17 cellular contexts compared by ENCODE assay signal in genomic region chr5:180823938-180824629, GRCh38. TPM values are rescaled to one million over a fixed set of nuclear protein-coding genes. Genes with fewer than 3 reads are reported as not detected.
DNase-seq lines count a peak whose midpoint lies in the region; TF ChIP-seq lines count a peak whose summit lies in the region.
"Had no signal": no experiment of that assay in that cellular context is flagged by ENCODE, and none has a peak within 500 bp of the region (broad histone marks: within the 10 kb centered on the region; RNA-seq: fewer than 3 reads in every experiment).

No MANE protein-coding gene starts in this region.

- no peaks in the 10 kb centered on the region for H3K9me2 ChIP-seq in PC-9 (ENCODE audit: insufficient read depth)

- peak; percentile 61 for DNase-seq in DMS 273 (lab: John Stamatoyannopoulos, UW; ENCODE audit: unreplicated experiment)
- DNase-seq in DMS 273 treated with DMSO at 0.1 percent for 48 hours (lab: John Stamatoyannopoulos, UW), result no peak
- DNase-seq in NCI-H82 treated with DMSO at 0.1 percent for 48 hours (lab: John Stamatoyannopoulos, UW; ENCODE audit: unreplicated experiment), result peak; percentile 56
- peak; percentile 66 for DNase-seq in left kidney (ENCODE audit: low read depth, low spot score)
- DNase-seq in stomach, result no peak
- no peak for DNase-seq in OCI-M1 (lab: John Stamatoyannopoulos, UW)
- no peak for DNase-seq in GM20000 (ENCODE audit: low spot score)
- DNase-seq in PC-9, result no peak
- DNase-seq: activated CD4-positive, alpha-beta memory T cell treated with anti-CD3 and anti-CD28 coated beads for 36 hours; COR-L47; cortex of kidney; hypothalamus; Karpas-422; NCI-H1048; NCI-H2081 had no signal

- BruUV-seq in PC-9 (replicated peaks; lab: Mats Ljungman, UMichigan), result no TSS peak

- H3K27me3 ChIP-seq in stomach, result no peaks in the 10 kb centered on the region
- H3K27me3 ChIP-seq in PC-9 (ENCODE audit: insufficient read depth, low read depth), result no peaks in the 10 kb centered on the region

- H3K4me3 ChIP-seq in stomach, result no peak overlapping the region
- no peak overlapping the region for H3K4me3 ChIP-seq in PC-9
- H3K4me3 ChIP-seq: thoracic aorta had no signal

- 62 to 73% (median 71%) methylated on average over 6 of the region's 6 CpGs for WGBS in stomach, 5 donors

- no peak overlapping the region for H3K4me2 ChIP-seq in PC-9

- peaks cover 10% of the 10 kb centered on the region; the same call in 1 of the 2 replicates for H3F3A ChIP-seq in PC-9 (ENCODE audit: insufficient read depth, low read depth)

- TF ChIP-seq CTCF in stomach (IDR thresholded peaks at IDR 0.05) (no peak), GM20000 (IDR thresholded peaks at IDR 0.05; ENCODE audit: extremely low read depth, missing control alignments) (no peak), PC-9 (conservative IDR thresholded peaks at IDR 0.05) (no peak)

- intact Hi-C loops in stomach (cut with DNase I; ENCODE audit: low total_unique reads), result no loop called here
- intact Hi-C loops in PC-9 (cut with micrococcal nuclease; ENCODE audit: unreplicated experiment), result no loop called here

- H4K20me1 ChIP-seq in PC-9 (ENCODE audit: insufficient read depth), result no peaks in the 10 kb centered on the region

- H3K79me2 ChIP-seq in PC-9 (ENCODE audit: low read depth), result no peaks in the 10 kb centered on the region

- peak overlapping the region in 3 of 5 donors; percentile 57 to 75 (median 60) for H3K27ac ChIP-seq in stomach
- H3K27ac ChIP-seq in PC-9, result no peak overlapping the region
- H3K27ac ChIP-seq: 22Rv1 had no signal

- POLR2A ChIA-PET in PC-9 (lab: Charles Lee; ENCODE audit: unreplicated experiment), result interaction anchor here (0.5 to 0.7 kb wide), 2 partner anchors 309 to 312 kb away, joined by 3 to 5 read pairs; no protein-coding TSS in a partner anchor

- TF ChIP-seq POLR2A in stomach (IDR thresholded peaks at IDR 0.05), result no peak

- CTCF ChIA-PET in PC-9 (lab: Charles Lee), result no interaction called here

- no peak overlapping the region for H2AFZ ChIP-seq in PC-9

- no peak for TF ChIP-seq EP300 in stomach (IDR thresholded peaks at IDR 0.05)

- H3K36me3 ChIP-seq in stomach (no peaks in the 10 kb centered on the region), PC-9 (ENCODE audit: low read depth) (no peaks in the 10 kb centered on the region)

- H3K4me1 ChIP-seq in stomach (peaks cover 8 to 53% (median 23%) of the 10 kb centered on the region in 4 donors), PC-9 (replicated peaks; ENCODE audit: insufficient read depth) (0 out of 2 replicates have a peak, but pooled peaks cover 5% of the 10 kb centered on the region)

- H3K9me3 ChIP-seq in stomach (peaks cover 0 to under 1% (median 0%) of the 10 kb centered on the region in 4 donors), PC-9 (ENCODE audit: insufficient read depth, low read depth) (no peaks in the 10 kb centered on the region)

RNA-seq across cellular contexts. Expression of gene MGAT1, which starts 21.5 kb away (rescaled TPM):
- total RNA-seq in stomach (100 to 1,000 TPM in 3 of 5 donors, 10 to 100 TPM in 2; 57.2 to 656 (median 148) TPM), PC-9 (2021) (96.6 and 103 TPM in 2 replicates)
- polyA plus RNA-seq in stomach, result 10 to 100 TPM; 52.8 to 63.3 (median 57.9) TPM

RNA-seq across cellular contexts. Expression of gene ZFP62, which starts 37.0 kb away (rescaled TPM):
- total RNA-seq in stomach, result 10 to 100 TPM in 4 of 5 donors, 1 to 10 TPM in 1; 8.2 to 46.9 (median 16.5) TPM
- 10 to 100 TPM in 2 of 3 donors, 1 to 10 TPM in 1; 7.8 to 20.5 (median 13.3) TPM for polyA plus RNA-seq in stomach
- total RNA-seq in PC-9 (2021), result 48.6 and 57.3 TPM in 2 replicates

Comparison
In these comparisons a context has a peak if more than half of its experiments do, and no peak if none do; other contexts are left out.
1. DNase-seq: peak in DMS 273 (single experiment), NCI-H82 treated with DMSO at 0.1 percent for 48 hours (single experiment) and left kidney (single experiment); none in DMS 273 treated with DMSO at 0.1 percent for 48 hours (single experiment), stomach (single experiment), OCI-M1 (single experiment), GM20000 (single experiment) and PC-9 (0 of 2).